Comparison of ENCODE assay signal across 8 cellular contexts in the genomic region with DNA sequence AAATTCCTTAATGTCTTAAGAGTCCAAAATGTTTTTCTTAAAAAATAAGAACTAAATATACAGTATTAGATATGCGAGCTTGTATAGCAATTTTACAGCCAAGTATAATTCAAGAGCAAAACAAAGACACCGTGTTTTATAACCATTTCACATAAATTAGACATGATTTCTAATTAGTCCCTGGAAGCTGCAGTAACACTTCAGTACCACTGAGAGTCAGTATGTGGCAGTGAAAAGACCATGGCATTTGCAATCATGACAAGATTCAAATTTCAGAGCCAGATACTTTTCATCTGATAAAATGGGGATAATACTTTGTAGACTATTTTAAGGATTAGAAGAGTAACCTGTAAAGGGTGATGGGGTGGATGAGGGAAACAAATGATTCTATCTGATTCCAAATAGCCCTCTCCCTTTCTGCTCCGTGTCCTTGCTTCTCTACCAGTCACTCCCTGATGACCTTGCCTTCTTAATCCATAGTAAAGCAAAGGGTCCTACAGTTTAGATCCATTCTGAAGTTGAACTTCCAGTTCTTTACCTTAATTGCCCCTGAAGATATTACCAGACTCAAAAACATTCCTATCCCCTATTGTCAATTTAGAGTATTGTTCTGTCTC.
DNase-seq lines count a peak whose midpoint lies in the region; ATAC-seq lines count a peak whose summit lies in the region.

No MANE protein-coding gene starts in this region.

- H3K4me1 Mint-ChIP-seq in T-helper 17 cell = peaks cover 2% of the 10 kb centered on the region

- no peaks in the 10 kb centered on the region for H4K20me1 ChIP-seq in Karpas-422 (ENCODE audit: insufficient read depth, low read depth, low read length)

- no peaks in the 10 kb centered on the region for H3K79me2 ChIP-seq in Karpas-422 (ENCODE audit: low read length)

- H3K4me1 ChIP-seq in Karpas-422 (ENCODE audit: low read length) = no peaks in the 10 kb centered on the region

- no peaks in the 10 kb centered on the region for H3K27me3 ChIP-seq in Karpas-422 (ENCODE audit: low read length)

- ATAC-seq in GM21367 (IDR thresholded peaks at IDR 0.05; ENCODE audit: unreplicated experiment) (peak; percentile 75), T-helper 17 cell (peak; percentile 61), HG03196 (IDR thresholded peaks at IDR 0.05; ENCODE audit: unreplicated experiment) (no peak)
- no peak for ATAC-seq in activated CD4-positive, CD25-positive, alpha-beta regulatory T cell treated with anti-CD3 and anti-CD28 coated beads, Interleukin-2, amount 50 U/mL, for 24 hours

- H3K27ac Mint-ChIP-seq in T-helper 17 cell = no peak overlapping the region

- H3K36me3 Mint-ChIP-seq in T-helper 17 cell (ENCODE audit: low read depth) = peaks cover 2% of the 10 kb centered on the region

- no peak overlapping the region for H2AFZ ChIP-seq in Karpas-422 (ENCODE audit: low read length)

- H3K9me3 ChIP-seq in Karpas-422 (ENCODE audit: low read length) (no peaks in the 10 kb centered on the region), T-helper 17 cell (ENCODE audit: control insufficient read depth, low read length, poor library complexity, severe bottlenecking) (no peaks in the 10 kb centered on the region)

- no peak overlapping the region for H3K4me3 ChIP-seq in Karpas-422 (ENCODE audit: low read length)

- H3K36me3 ChIP-seq in Karpas-422 (ENCODE audit: insufficient read depth, low read length) = no peaks in the 10 kb centered on the region

- no peak overlapping the region for H3K9ac ChIP-seq in Karpas-422 (ENCODE audit: low read length)

- DNase-seq in ELR (ENCODE audit: low read depth) (peak; percentile 30), Karpas-422 (peak; percentile 67), T-helper 17 cell (no peak), foreskin melanocyte (peak; percentile 28), putamen (ENCODE audit: low spot score) (peak; percentile 25)

- H3K4me3 Mint-ChIP-seq in T-helper 17 cell = no peak overlapping the region

- no peak overlapping the region for H3K27ac ChIP-seq in Karpas-422 (ENCODE audit: low read length)

- no peaks in the 10 kb centered on the region for H3K9me2 ChIP-seq in Karpas-422 (replicated peaks; ENCODE audit: insufficient read depth, low read length)

- no peaks in the 10 kb centered on the region for H3K27me3 Mint-ChIP-seq in T-helper 17 cell

- H3K4me2 ChIP-seq in Karpas-422 (ENCODE audit: low read depth, low read length, poor library complexity, severe bottlenecking) = no peak overlapping the region

Comparison
In these comparisons a context has a peak if more than half of its experiments do, and no peak if none do; other contexts are left out.
1. DNase-seq: peak in ELR (single experiment), Karpas-422 (single experiment), foreskin melanocyte (single experiment) and putamen (single experiment); none in T-helper 17 cell (0 of 3).
2. ATAC-seq: peak in GM21367 (single experiment) and T-helper 17 cell (single experiment); none in activated CD4-positive, CD25-positive, alpha-beta regulatory T cell treated with anti-CD3 and anti-CD28 coated beads, Interleukin-2, amount 50 U/mL, for 24 hours (0 of 2) and HG03196 (single experiment).